28 cellular contexts compared by ENCODE assay signal in the genomic region with DNA sequence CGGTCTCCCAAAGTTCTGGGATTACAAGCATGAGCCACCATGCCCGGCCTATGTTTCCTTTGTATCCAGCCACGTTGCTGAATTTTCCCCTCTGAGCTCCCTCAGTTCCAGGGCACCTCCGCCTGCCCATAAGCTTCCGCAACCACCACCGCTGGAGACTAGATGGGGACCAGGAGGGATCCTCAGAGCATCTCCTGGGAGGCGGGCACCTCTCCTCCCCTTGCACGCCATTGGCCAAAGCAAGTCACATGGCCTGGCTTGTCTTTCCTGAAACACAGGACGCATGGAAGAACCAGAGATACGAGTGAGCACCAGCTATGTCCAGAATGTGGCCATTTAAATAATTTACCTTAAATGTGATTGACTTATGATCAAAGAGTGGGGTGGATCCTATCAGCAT.
DNase-seq lines count a peak whose midpoint lies in the region; ATAC-seq, FAIRE-seq and TF ChIP-seq lines count a peak whose summit lies in the region.
"Had no signal": no experiment of that assay in that cellular context is flagged by ENCODE, and none has a peak within 500 bp of the region (broad histone marks: within the 10 kb centered on the region; RNA-seq: fewer than 3 reads in every experiment).

No MANE protein-coding gene starts in this region.

- no peak for FAIRE-seq in HepG2 (lab: Jason Lieb, UNC)
- FAIRE-seq: GM12891, H54 had no signal

- peaks cover 1 to 52% of the 10 kb centered on the region in 2 experiments for H3K27me3 ChIP-seq in HepG2 (ENCODE audit: control insufficient read depth in 1 of 2, insufficient read depth in 2 of 2, low read length in 2 of 2)

- no peak overlapping the region for H3K27ac ChIP-seq in HepG2 (ENCODE audit: extremely low read length, insufficient read depth, low read length)
- H3K27ac ChIP-seq: SK-N-MC had no signal

- no peak overlapping the region for H3K4me3 Mint-ChIP-seq in WTC11
- H3K4me3 Mint-ChIP-seq: CD14-positive monocyte; CD8-positive, alpha-beta memory T cell; HFFc6 had no signal

- TF ChIP-seq CTCF in WTC11 (IDR thresholded peaks at IDR 0.05) (no peak), HepG2 (CRISPR knock-in tag; IDR thresholded peaks at IDR 0.05) (no peak)

- H3K4me2 ChIP-seq in HepG2 (ENCODE audit: low read depth, low read length): no peak overlapping the region

- no peaks in the 10 kb centered on the region for H4K20me1 ChIP-seq in HepG2 (ENCODE audit: insufficient read depth, low read length)

- H3K36me3 ChIP-seq in HepG2 (replicated peaks in 1 of 2; ENCODE audit: control insufficient read depth in 1 of 2, insufficient read depth in 2 of 2, low read length in 2 of 2): no peaks in the 10 kb centered on the region
- H3K36me3 ChIP-seq: BE2C had no signal

- in situ Hi-C loops in HepG2 (cut with HindIII; ENCODE audit: extremely low pct_ligation_motif_present, low pct_unique_long_range_greater_than_20kb): no loop called here

- no peaks in the 10 kb centered on the region for H3K9me3 ChIP-seq in HepG2 (ENCODE audit: low read length)
- H3K9me3 ChIP-seq: BE2C had no signal

- no peak overlapping the region for H3K4me3 ChIP-seq in HepG2 (replicated peaks in 1 of 3; ENCODE audit: insufficient read depth in 1 of 3, low read depth in 2 of 3, low read length in 3 of 3)
- H3K4me3 ChIP-seq: SK-N-MC had no signal

- no peaks in the 10 kb centered on the region for H3K4me1 ChIP-seq in HepG2 (ENCODE audit: insufficient read depth, low read length)
- H3K4me1 ChIP-seq: BE2C had no signal

- DNase-seq in activated effector memory CD4-positive, alpha-beta T cell treated with anti-CD3 and anti-CD28 coated beads, Interleukin-2, amount 50 U/mL, for 16 hours: peak; percentile 31
- DNase-seq in activated effector memory CD4-positive, alpha-beta T cell treated with Interleukin-2 at 50 U/mL for 16 hours: no peak
- DNase-seq in WTC11 (ENCODE audit: low spot score): no peak
- no peak for DNase-seq in HepG2 (ENCODE audit: low spot score)
- DNase-seq in GM19240 (ENCODE audit: insufficient read length, low spot score): no peak
- DNase-seq in activated naive CD4-positive, alpha-beta T cell (lab: John Stamatoyannopoulos, UW): no peak
- DNase-seq: 8988T; ACHN; BE2C; CD8-positive, alpha-beta memory T cell; DMS 273 treated with DMSO at 0.1 percent for 48 hours; DMS79; GF-D8; HFFc6; IMR-90; NCI-H1092; NCI-H1417 treated with DMSO at 0.1 percent for 48 hours; NCI-H1694 treated with DMSO at 0.1 percent for 48 hours; NCI-H2081; NCI-H2227 treated with DMSO at 0.1 percent for 48 hours; NCI-H69; RPMI8226; SHP77 had no signal

- 5% methylated on average over 7 of the region's 10 CpGs for WGBS in HepG2 (ENCODE audit: low lambda C conversion rate)

- no peak for TF ChIP-seq EP300 in HepG2 (IDR thresholded peaks at IDR 0.05; ENCODE audit: low read depth in 2 of 2, low read length in 2 of 2)
- no peak for TF ChIP-seq EP300 in HepG2 (CRISPR knock-in tag; IDR thresholded peaks at IDR 0.05; ENCODE audit: borderline replicate concordance)

- H3K9me3 Mint-ChIP-seq in WTC11: no peaks in the 10 kb centered on the region

- no peak overlapping the region for H3K27ac Mint-ChIP-seq in WTC11
- H3K27ac Mint-ChIP-seq: CD14-positive monocyte; CD8-positive, alpha-beta memory T cell; HFFc6 had no signal

- CTCF ChIA-PET in WTC11 (lab: Charles Lee) (no interaction called here), HepG2 (lab: Yijun Ruan, JAX; ENCODE audit: low intra/inter-chr PET ratio, low total read pairs) (no interaction called here)

- no peaks in the 10 kb centered on the region for H3K36me3 Mint-ChIP-seq in WTC11

- no TSS peak for BruUV-seq in HepG2 (replicated peaks; lab: Mats Ljungman, UMichigan)

- H3K4me1 Mint-ChIP-seq in WTC11: no peaks in the 10 kb centered on the region
- H3K4me1 Mint-ChIP-seq: CD14-positive monocyte; CD8-positive, alpha-beta memory T cell had no signal

- ATAC-seq in WTC11: no peak
- ATAC-seq in HepG2: no peak
- no peak for ATAC-seq in GM21737 (IDR thresholded peaks at IDR 0.05; ENCODE audit: unreplicated experiment)

- intact Hi-C loops in HepG2 (cut with micrococcal nuclease; ENCODE audit: unreplicated experiment): loop anchor here (10.0 kb wide), 1 partner anchor 285 kb away; no protein-coding TSS in a partner anchor

- TF ChIP-seq POLR2A in HepG2 (IDR thresholded peaks at IDR 0.05; ENCODE audit: insufficient read depth in 1 of 2, low read depth in 2 of 2, low read length in 2 of 2): no peak

- POLR2A ChIA-PET in WTC11 (lab: Charles Lee): no interaction called here
- POLR2A ChIA-PET in HepG2 (lab: Yijun Ruan, JAX): no interaction called here

- no peaks in the 10 kb centered on the region for H3K79me2 ChIP-seq in HepG2 (ENCODE audit: insufficient read depth, low read length)

- no peak overlapping the region for H3K9ac ChIP-seq in HepG2 (ENCODE audit: insufficient read depth, low read depth, low read length)

- H2AFZ ChIP-seq in HepG2 (ENCODE audit: low read length): no peak overlapping the region

- TF ChIP-seq RAD21 in HepG2 (CRISPR knock-in tag; IDR thresholded peaks at IDR 0.05): no peak

- peaks cover under 1% of the 10 kb centered on the region for H3K27me3 Mint-ChIP-seq in WTC11 (ENCODE audit: low read depth)

TF ChIP-seq in WTC11, 78 proteins besides CTCF, POLR2A, EP300 and RAD21:
- no peak for TF ChIP-seq ZNF396 (CRISPR knock-in tag; IDR thresholded peaks at IDR 0.05; ENCODE audit: borderline replicate concordance)
- TF ChIP-seq, protein P1, sequence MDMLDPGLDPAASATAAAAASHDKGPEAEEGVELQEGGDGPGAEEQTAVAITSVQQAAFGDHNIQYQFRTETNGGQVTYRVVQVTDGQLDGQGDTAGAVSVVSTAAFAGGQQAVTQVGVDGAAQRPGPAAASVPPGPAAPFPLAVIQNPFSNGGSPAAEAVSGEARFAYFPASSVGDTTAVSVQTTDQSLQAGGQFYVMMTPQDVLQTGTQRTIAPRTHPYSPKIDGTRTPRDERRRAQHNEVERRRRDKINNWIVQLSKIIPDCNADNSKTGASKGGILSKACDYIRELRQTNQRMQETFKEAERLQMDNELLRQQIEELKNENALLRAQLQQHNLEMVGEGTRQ (CRISPR knock-in tag; IDR thresholded peaks at IDR 0.05): peak; percentile 89
- TF ChIP-seq NFYB (CRISPR knock-in tag; conservative IDR thresholded peaks at IDR 0.05; ENCODE audit: low read depth): peak; percentile 84
- peak; percentile 76 for TF ChIP-seq USF1 (CRISPR knock-in tag; IDR thresholded peaks at IDR 0.05)

TF ChIP-seq in HepG2, 621 proteins besides CTCF, POLR2A, EP300 and RAD21:
- TF ChIP-seq NFYB (CRISPR knock-in tag; IDR thresholded peaks at IDR 0.05) (peak; percentile 47; the same call in 1 of the 2 replicates), DR1 (CRISPR knock-in tag; IDR thresholded peaks at IDR 0.05) (no peak)
